In genomic region chr9:371349-371748, GRCh38 we compare ENCODE assay signal across 1 cellular context.
TF ChIP-seq lines count a peak whose summit lies in the region.

No MANE protein-coding gene starts in this region.

TF ChIP-seq in K562, 482 proteins besides CTCF, POLR2A, EP300 and RAD21 (continued from another document and continues in another):
- TF ChIP-seq HBP1 (CRISPR knock-in tag; IDR thresholded peaks at IDR 0.05) (no peak), ZNF551 (CRISPR knock-in tag; IDR thresholded peaks at IDR 0.05) (no peak), CBFA2T3 (IDR thresholded peaks at IDR 0.05) (peak; percentile 68), DPF2 (IDR thresholded peaks at IDR 0.05) (peak; percentile 24; the same call in 1 of the 2 replicates), ETV1 (tag; conservative IDR thresholded peaks at IDR 0.05; ENCODE audit: low read depth) (no peak), FOSL1 (tag; conservative IDR thresholded peaks at IDR 0.05) (peak; percentile 39; the same call in 1 of the 2 replicates), SMAD1 (IDR thresholded peaks at IDR 0.05; ENCODE audit: low read depth, low read length, partially characterized antibody) (no peak), ZNF764 (CRISPR knock-in tag; IDR thresholded peaks at IDR 0.05; ENCODE audit: low read depth) (no peak), RBM34 (IDR thresholded peaks at IDR 0.05; ENCODE audit: borderline replicate concordance, insufficient read depth, low read length) (no peak), TRIM24 (IDR thresholded peaks at IDR 0.05) (no peak), SIX5 (IDR thresholded peaks at IDR 0.05; ENCODE audit: borderline replicate concordance in 1 of 2, insufficient read depth in 1 of 2, low read depth in 1 of 2, low read length in 2 of 2) (no peak), STAT5B (CRISPR knock-in tag; IDR thresholded peaks at IDR 0.05) (no peak), ZNF347 (CRISPR knock-in tag; IDR thresholded peaks at IDR 0.05; ENCODE audit: low read depth) (no peak), ETV6 (IDR thresholded peaks at IDR 0.05; ENCODE audit: borderline replicate concordance in 1 of 2, low read depth in 2 of 2, low read length in 1 of 2) (no peak), ETV6 (CRISPR knock-in tag; IDR thresholded peaks at IDR 0.05; ENCODE audit: borderline replicate concordance) (no peak), ZBTB8A (IDR thresholded peaks at IDR 0.05; ENCODE audit: partially characterized antibody) (no peak), PML (IDR thresholded peaks at IDR 0.05; ENCODE audit: low read length) (no peak), DEAF1 (CRISPR knock-in tag; IDR thresholded peaks at IDR 0.05) (no peak), ZNF609 (CRISPR knock-in tag; IDR thresholded peaks at IDR 0.05; ENCODE audit: borderline replicate concordance) (no peak), TEAD4 (IDR thresholded peaks at IDR 0.05; ENCODE audit: low read length) (no peak), TEAD4 (CRISPR knock-in tag; IDR thresholded peaks at IDR 0.05; ENCODE audit: borderline replicate concordance) (no peak), BCL6 (CRISPR knock-in tag; IDR thresholded peaks at IDR 0.05) (no peak), ZNF408 (CRISPR knock-in tag; IDR thresholded peaks at IDR 0.05; ENCODE audit: low read depth) (no peak), SNIP1 (IDR thresholded peaks at IDR 0.05; ENCODE audit: low read depth) (no peak), ZSCAN32 (CRISPR knock-in tag; IDR thresholded peaks at IDR 0.05) (no peak), ZNF431 (CRISPR knock-in tag; IDR thresholded peaks at IDR 0.05) (no peak), HNRNPUL1 (IDR thresholded peaks at IDR 0.05; ENCODE audit: low read length) (no peak), ZBTB1 (CRISPR knock-in tag; IDR thresholded peaks at IDR 0.05; ENCODE audit: borderline replicate concordance, low read depth) (no peak), TEAD2 (tag; IDR thresholded peaks at IDR 0.05) (no peak), HINFP (tag; conservative IDR thresholded peaks at IDR 0.05; ENCODE audit: low read depth) (no peak), SIRT6 (IDR thresholded peaks at IDR 0.05; ENCODE audit: low read depth, low read length) (no peak), ZNF146 (CRISPR knock-in tag; IDR thresholded peaks at IDR 0.05; ENCODE audit: unreplicated experiment) (no peak), RBFOX2 (IDR thresholded peaks at IDR 0.05; ENCODE audit: low read depth, low read length) (no peak), MTA1 (IDR thresholded peaks at IDR 0.05; ENCODE audit: borderline replicate concordance) (no peak), SMARCA4 (IDR thresholded peaks at IDR 0.05) (peak; percentile 20; the same call in 1 of the 2 replicates), NKRF (IDR thresholded peaks at IDR 0.05; ENCODE audit: borderline replicate concordance) (no peak), PBX2 (CRISPR knock-in tag; IDR thresholded peaks at IDR 0.05; ENCODE audit: low read depth) (no peak), PBX2 (tag; conservative IDR thresholded peaks at IDR 0.05; ENCODE audit: low read depth) (peak; percentile 74), ZNF12 (CRISPR knock-in tag; IDR thresholded peaks at IDR 0.05) (no peak), FUS (optimal IDR thresholded peaks at IDR 0.05; ENCODE audit: low read depth, low read length) (no peak), DMBX1 (CRISPR knock-in tag; IDR thresholded peaks at IDR 0.05; ENCODE audit: borderline replicate concordance) (no peak), CBFA2T2 (conservative IDR thresholded peaks at IDR 0.05) (peak; percentile 39), TAL1 (IDR thresholded peaks at IDR 0.05) (peak; percentile 63), ARID1B (IDR thresholded peaks at IDR 0.05) (peak; percentile 69), SAP30 (IDR thresholded peaks at IDR 0.05; ENCODE audit: borderline replicate concordance, insufficient read depth, low read depth, low read length, poor library complexity, severe bottlenecking) (no peak), THRAP3 (IDR thresholded peaks at IDR 0.05; ENCODE audit: borderline replicate concordance) (no peak), ZNF785 (CRISPR knock-in tag; IDR thresholded peaks at IDR 0.05) (no peak), YBX1 (IDR thresholded peaks at IDR 0.05) (no peak), ZC3H4 (CRISPR knock-in tag; IDR thresholded peaks at IDR 0.05; ENCODE audit: borderline replicate concordance) (no peak), FOXK2 (conservative IDR thresholded peaks at IDR 0.05 in 1 of 2, IDR thresholded peaks at IDR 0.05 in 1 of 2; ENCODE audit: low read depth in 2 of 2) (peak in 1 of 2 experiments; percentile 55; a peak in 2 of 4 replicates), ATF7 (IDR thresholded peaks at IDR 0.05) (no peak), TCF3 (CRISPR knock-in tag; IDR thresholded peaks at IDR 0.05) (peak; percentile 67), NFE2 (IDR thresholded peaks at IDR 0.05; ENCODE audit: low read depth) (no peak), ZNF644 (tag; IDR thresholded peaks at IDR 0.05; ENCODE audit: low read depth) (no peak), BRD4 (IDR thresholded peaks at IDR 0.05) (no peak), E2F5 (CRISPR knock-in tag; IDR thresholded peaks at IDR 0.05) (no peak), ILF3 (IDR thresholded peaks at IDR 0.05; ENCODE audit: borderline replicate concordance) (no peak), CHD2 (IDR thresholded peaks at IDR 0.05; ENCODE audit: low read depth, low read length) (no peak), SMARCA5 (IDR thresholded peaks at IDR 0.05) (no peak), CBX1 (IDR thresholded peaks at IDR 0.05; ENCODE audit: low read depth) (no peak), BRD9 (IDR thresholded peaks at IDR 0.05; ENCODE audit: low read depth, partially characterized antibody) (no peak), ATF4 (CRISPR knock-in tag; IDR thresholded peaks at IDR 0.05) (no peak), TBL1XR1 (IDR thresholded peaks at IDR 0.05; ENCODE audit: low read length in 2 of 2) (no peak), ZNF24 (IDR thresholded peaks at IDR 0.05) (no peak)
